In the genomic region with DNA sequence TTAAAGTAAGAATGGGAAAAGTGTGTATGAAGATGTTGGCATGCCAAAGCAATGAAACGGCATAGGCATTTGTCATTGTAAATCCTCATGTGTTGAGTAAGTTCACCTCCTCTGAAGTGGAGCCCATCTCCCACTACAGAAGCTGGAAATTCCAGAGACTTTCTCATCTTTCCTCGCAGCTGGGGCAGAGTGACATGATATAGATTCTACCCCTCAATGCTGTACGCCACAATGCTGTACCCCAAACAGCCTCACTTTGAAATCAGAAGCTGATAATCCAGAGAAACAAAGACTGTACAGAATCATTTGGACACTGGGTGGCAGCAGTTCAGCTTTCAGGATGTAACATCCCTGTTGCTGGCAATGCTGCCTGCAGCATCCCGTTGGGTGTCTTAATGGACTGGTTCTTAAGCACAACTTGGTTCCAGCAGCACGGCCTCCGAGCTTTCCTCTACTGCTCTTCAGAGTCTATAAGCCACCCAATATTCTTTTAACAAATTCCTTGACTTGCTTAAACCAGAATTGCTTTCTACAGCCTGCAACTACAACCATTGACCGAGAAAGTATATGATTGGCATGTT, we compare ENCODE assay signal across 8 cellular contexts. TPM values are rescaled to one million over a fixed set of nuclear protein-coding genes. Genes with fewer than 3 reads are reported as not detected.
A peak's percentile ranks its signal among the peaks of the same experiment; 100 is the strongest.
DNase-seq lines count a peak whose midpoint lies in the region; ATAC-seq and TF ChIP-seq lines count a peak whose summit lies in the region.

No MANE protein-coding gene starts in this region.

- H3K4me3 Mint-ChIP-seq in osteocyte (ENCODE audit: unreplicated experiment) = no peak overlapping the region

- no peak overlapping the region for H3K4me3 ChIP-seq in upper lobe of left lung

- TF ChIP-seq CTCF in osteocyte (IDR thresholded peaks at IDR 0.05) (peak; percentile 82), upper lobe of left lung (IDR thresholded peaks at IDR 0.05) (peak; percentile 39 to 65 (median 54))

- H3K4me1 Mint-ChIP-seq in osteocyte (ENCODE audit: unreplicated experiment) = peaks cover 18% of the 10 kb centered on the region

- ATAC-seq in GM21737 (IDR thresholded peaks at IDR 0.05; ENCODE audit: unreplicated experiment) (peak; percentile 89), upper lobe of left lung (ENCODE audit: low FRiP score in 2 of 2) (peak in 1 of 2 donors; percentile 86)

- WGBS in upper lobe of left lung, 2 donors = 33 to 35% methylated on average over 7 of the region's 7 CpGs

- no peaks in the 10 kb centered on the region for H3K36me3 ChIP-seq in upper lobe of left lung

- TF ChIP-seq POLR2A in upper lobe of left lung (IDR thresholded peaks at IDR 0.05) = no peak

- no peaks in the 10 kb centered on the region for H3K9me3 ChIP-seq in upper lobe of left lung

- no peaks in the 10 kb centered on the region for H3K9me3 Mint-ChIP-seq in osteocyte (ENCODE audit: unreplicated experiment)

- H3K4me1 ChIP-seq in upper lobe of left lung = peaks cover 0 to 3% (median 0%) of the 10 kb centered on the region in 4 donors

- no peaks in the 10 kb centered on the region for H3K27me3 ChIP-seq in upper lobe of left lung

- no peaks in the 10 kb centered on the region for H3K36me3 Mint-ChIP-seq in osteocyte (ENCODE audit: unreplicated experiment)

- H3K27ac Mint-ChIP-seq in osteocyte (ENCODE audit: unreplicated experiment) = no peak overlapping the region

- H3K27me3 Mint-ChIP-seq in osteocyte (ENCODE audit: unreplicated experiment) = peaks cover 12% of the 10 kb centered on the region

- H3K27ac ChIP-seq in upper lobe of left lung = no peak overlapping the region

- DNase-seq in ELF-1 (ENCODE audit: low read depth, low spot score) (peak; percentile 55), LHCN-M2 (ENCODE audit: low read depth) (peak; percentile 75), RPMI7951 (ENCODE audit: low read depth) (peak; percentile 79), activated T-helper 1 cell treated with Interleukin-2 at 50 U/mL for 16 hours (ENCODE audit: low read depth) (peak; percentile 30), fibroblast of the conjunctiva (ENCODE audit: low read depth) (peak; percentile 66), osteocyte (ENCODE audit: extremely low spot score, unreplicated experiment) (no peak), upper lobe of left lung (peak in 1 of 2 donors; percentile 52)

- TF ChIP-seq EP300 in upper lobe of left lung (IDR thresholded peaks at IDR 0.05) = no peak

RNA-seq across cellular contexts. Expression of gene ZC3HAV1L, which starts 18.8 kb away (rescaled TPM):
- 22.3 and 23.9 TPM in 2 replicates for total RNA-seq in LHCN-M2 (2014; rRNA removed)
- polyA plus RNA-seq in LHCN-M2 (2012) = 9.1 TPM
- total RNA-seq in RPMI7951 (2014; rRNA removed; shearing (Covaris generic)) = 11.4 and 15.8 TPM in 2 replicates
- total RNA-seq in osteocyte = not detected in 2 replicates
- total RNA-seq in upper lobe of left lung = 10 to 100 TPM in 2 of 6 donors, 1 to 10 TPM in 4; 3.4 to 12.6 (median 8.3) TPM

RNA-seq across cellular contexts. Expression of gene KIAA1549, which starts 35.8 kb away (rescaled TPM):
- total RNA-seq in LHCN-M2 (2014; rRNA removed) (2.5 and 3.3 TPM in 2 replicates), osteocyte (12.2 and 12.8 TPM in 2 replicates), upper lobe of left lung (10 to 100 TPM in 1 of 6 donors, 1 to 10 TPM in 5; 4.1 to 10.2 (median 5.3) TPM)
- 5.8 TPM for polyA plus RNA-seq in LHCN-M2 (2012)
- total RNA-seq in RPMI7951 (2014; rRNA removed; shearing (Covaris generic)) = 4.1 and 6.4 TPM in 2 replicates
